ENCODE assay signal across 17 cellular contexts in genomic region chr20:10379761-10380160, GRCh38. TPM values are rescaled to one million over a fixed set of nuclear protein-coding genes. Genes with fewer than 3 reads are reported as not detected.
A peak's percentile ranks its signal among the peaks of the same experiment; 100 is the strongest.
DNase-seq lines count a peak whose midpoint lies in the region; FAIRE-seq lines count a peak whose summit lies in the region.
"Had no signal": no experiment of that assay in that cellular context is flagged by ENCODE, and none has a peak within 500 bp of the region (broad histone marks: within the 10 kb centered on the region; RNA-seq: fewer than 3 reads in every experiment).

No MANE protein-coding gene starts in this region.

- DNase-seq in NCI-H82 (lab: John Stamatoyannopoulos, UW) (peak; percentile 52), NCI-H82 treated with DMSO at 0.1 percent for 48 hours (lab: John Stamatoyannopoulos, UW; ENCODE audit: unreplicated experiment) (no peak), NCI-H69 (lab: John Stamatoyannopoulos, UW) (peak; percentile 56), dermis blood vessel endothelial cell (peak; percentile 68), KG1 (lab: John Stamatoyannopoulos, UW) (no peak), pons (ENCODE audit: low spot score) (no peak), GM19239 (ENCODE audit: insufficient read length, low spot score) (no peak)
- DNase-seq: 8988T; CD4-positive, alpha-beta memory T cell; DMS153; GDM1; GOT3; H7; HFFc6 had no signal

- FAIRE-seq in GM19239 (lab: Jason Lieb, UNC) = no peak
- FAIRE-seq: GM12892, GM18507, HepG2 had no signal

RNA-seq across cellular contexts. Expression of gene MKKS, which starts 54.3 kb away (rescaled TPM):
- 6.5 and 11.4 TPM in 2 replicates for total RNA-seq in dermis blood vessel endothelial cell

RNA-seq across cellular contexts. Expression of gene SLX4IP, which starts 55.3 kb away (rescaled TPM):
- 3.2 and 4.3 TPM in 2 replicates for total RNA-seq in dermis blood vessel endothelial cell

Comparison
In these comparisons a context has a peak if more than half of its experiments do, and no peak if none do; other contexts are left out.
1. DNase-seq: peak in NCI-H82 (single experiment), NCI-H69 (single experiment) and dermis blood vessel endothelial cell (single experiment); none in NCI-H82 treated with DMSO at 0.1 percent for 48 hours (single experiment), KG1 (single experiment), pons (single experiment) and GM19239 (single experiment).